1 cellular context compared by ENCODE assay signal in genomic region chrX:10761447-10761846, GRCh38.
TF ChIP-seq lines count a peak whose summit lies in the region.

No MANE protein-coding gene starts in this region.

TF ChIP-seq in WTC11, 78 proteins besides CTCF, POLR2A, EP300 and RAD21 (continued from another document):
- TF ChIP-seq ZNF512 (CRISPR knock-in tag; IDR thresholded peaks at IDR 0.05; ENCODE audit: borderline replicate concordance) (no peak), ZNF532 (CRISPR knock-in tag; IDR thresholded peaks at IDR 0.05; ENCODE audit: borderline replicate concordance) (no peak), HMGXB4 (CRISPR knock-in tag; IDR thresholded peaks at IDR 0.05) (no peak), FOXJ3 (CRISPR knock-in tag; IDR thresholded peaks at IDR 0.05; ENCODE audit: borderline replicate concordance) (no peak), ZNF281 (CRISPR knock-in tag; IDR thresholded peaks at IDR 0.05) (no peak), ZNF671 (CRISPR knock-in tag; IDR thresholded peaks at IDR 0.05) (no peak), ETV6 (CRISPR knock-in tag; IDR thresholded peaks at IDR 0.05) (no peak), AFF4 (CRISPR knock-in tag; IDR thresholded peaks at IDR 0.05; ENCODE audit: borderline replicate concordance) (no peak), PRRX2 (CRISPR knock-in tag; IDR thresholded peaks at IDR 0.05) (no peak), NFYB (CRISPR knock-in tag; conservative IDR thresholded peaks at IDR 0.05; ENCODE audit: low read depth) (no peak), ZNF232 (CRISPR knock-in tag; IDR thresholded peaks at IDR 0.05) (no peak), GRHL2 (CRISPR knock-in tag; IDR thresholded peaks at IDR 0.05; ENCODE audit: insufficient replicate concordance, severe bottlenecking) (no peak), ZNF423 (CRISPR knock-in tag; IDR thresholded peaks at IDR 0.05) (no peak), TCF7 (CRISPR knock-in tag; IDR thresholded peaks at IDR 0.05; ENCODE audit: low read depth) (no peak)
TF ChIP-seq in WTC11: peak in this region for 0.
